ENCODE assay signal across 16 cellular contexts in genomic region chr7:95863-96260, GRCh38.
"Had no signal": no experiment of that assay in that cellular context is flagged by ENCODE, and none has a peak within 500 bp of the region (broad histone marks: within the 10 kb centered on the region; RNA-seq: fewer than 3 reads in every experiment).

No MANE protein-coding gene starts in this region.

- H3K79me2 ChIP-seq: parathyroid adenoma had no signal

- FAIRE-seq: frontal cortex, islet of Langerhans had no signal

- H3K4me3 ChIP-seq: lung, sigmoid colon, thoracic aorta had no signal

- DNase-seq: activated CD4-positive, alpha-beta T cell treated with anti-CD3 and anti-CD28 coated beads for 4 hours; activated naive CD4-positive, alpha-beta T cell; activated naive CD8-positive, alpha-beta T cell treated with anti-CD3 and anti-CD28 coated beads, Interleukin-2, amount 10 ng/mL, durations not matched to agents 7 days and 5 days; anterior cingulate cortex; effector memory CD4-positive, alpha-beta T cell; head of caudate nucleus; naive B cell; sigmoid colon; stimulated activated CD4-positive, alpha-beta T cell treated with anti-CD3 and anti-CD28 coated beads, Interleukin-1b, Interleukin-23, amount 100 ng/mL, for 48 hours; T-helper 1 cell had no signal

- H3K9ac ChIP-seq: parathyroid adenoma had no signal

- H3K9me3 ChIP-seq: sigmoid colon had no signal

- H3K27ac ChIP-seq: parathyroid adenoma, sigmoid colon, thoracic aorta, VCaP had no signal

- H3K27me3 ChIP-seq: sigmoid colon had no signal

- H3K4me1 ChIP-seq: parathyroid adenoma had no signal

- H2AFZ ChIP-seq: parathyroid adenoma had no signal

- H3K36me3 ChIP-seq: sigmoid colon, thoracic aorta had no signal
